36 cellular contexts compared by ENCODE assay signal in genomic region chr17:21300601-21301571, GRCh38. TPM values are rescaled to one million over a fixed set of nuclear protein-coding genes. Genes with fewer than 3 reads are reported as not detected.
A peak's percentile ranks its signal among the peaks of the same experiment; 100 is the strongest.
DNase-seq lines count a peak whose midpoint lies in the region; ATAC-seq, FAIRE-seq and TF ChIP-seq lines count a peak whose summit lies in the region.
"Had no signal": no experiment of that assay in that cellular context is flagged by ENCODE, and none has a peak within 500 bp of the region (broad histone marks: within the 10 kb centered on the region; RNA-seq: fewer than 3 reads in every experiment).

No MANE protein-coding gene starts in this region.

- no peak overlapping the region for H3K4me2 ChIP-seq in K562 (ENCODE audit: insufficient read depth, low read length)
- H3K4me2 ChIP-seq: neural progenitor cell had no signal

- TF ChIP-seq RAD21 in K562 (CRISPR knock-in tag; conservative IDR thresholded peaks at IDR 0.05 in 1 of 2, IDR thresholded peaks at IDR 0.05 in 1 of 2) = no peak

- no peaks in the 10 kb centered on the region for H3K79me2 ChIP-seq in K562 (ENCODE audit: control insufficient read depth, insufficient read depth, low read length)

- peaks cover 3% of the 10 kb centered on the region for H3K9me1 ChIP-seq in K562 (ENCODE audit: control insufficient read depth, insufficient read depth, low read length)

- TF ChIP-seq CTCF in K562 (IDR thresholded peaks at IDR 0.05 in 2 of 3, conservative IDR thresholded peaks at IDR 0.05 in 1 of 3; ENCODE audit: insufficient read depth in 2 of 3, low read depth in 1 of 3, low read length in 3 of 3) = no peak
- no peak for TF ChIP-seq CTCF in nephron progenitor cell (IDR thresholded peaks at IDR 0.05)
- TF ChIP-seq CTCF in body of pancreas (IDR thresholded peaks at IDR 0.05) = no peak

- no TSS peak for BruUV-seq in K562 (replicated peaks; lab: Mats Ljungman, UMichigan)

- TF ChIP-seq EP300 in K562 (IDR thresholded peaks at IDR 0.05; ENCODE audit: low read length) = no peak

- H2AFZ ChIP-seq in K562 (ENCODE audit: low read depth, low read length) = no peak overlapping the region
- H2AFZ ChIP-seq: GM23248, neural progenitor cell had no signal

- no peak for ATAC-seq in right cardiac atrium
- ATAC-seq in left ventricle myocardium superior = no peak
- ATAC-seq in K562 = no peak
- no peak for ATAC-seq in HG03045 (IDR thresholded peaks at IDR 0.05; ENCODE audit: unreplicated experiment)
- ATAC-seq in body of pancreas = no peak
- ATAC-seq: activated CD4-positive, alpha-beta T cell treated with anti-CD3 and anti-CD28 coated beads for 36 hours; activated CD8-positive, alpha-beta T cell treated with anti-CD3 and anti-CD28 coated beads for 36 hours; activated T-helper 17 cell treated with anti-CD3 and anti-CD28 coated beads, Interleukin-2, amount 50 U/mL, for 72 hours; right lobe of liver had no signal

- H3K4me3 Mint-ChIP-seq in nephron progenitor cell = no peak overlapping the region
- H3K4me3 Mint-ChIP-seq: activated CD4-positive, alpha-beta T cell treated with anti-CD3 and anti-CD28 coated beads for 36 hours; activated CD8-positive, alpha-beta T cell treated with anti-CD3 and anti-CD28 coated beads for 36 hours; activated T-helper 17 cell treated with anti-CD3 and anti-CD28 coated beads, Interleukin-2, amount 50 U/mL, for 72 hours; CD4-positive, alpha-beta T cell; HFFc6; memory B cell; neural progenitor cell had no signal

- no peaks in the 10 kb centered on the region for H3K27me3 ChIP-seq in right cardiac atrium (ENCODE audit: control insufficient read depth, insufficient read depth)
- no peaks in the 10 kb centered on the region for H3K27me3 ChIP-seq in K562 (ENCODE audit: control insufficient read depth in 2 of 2, insufficient read depth in 2 of 2, low read length in 2 of 2)
- no peaks in the 10 kb centered on the region for H3K27me3 ChIP-seq in body of pancreas
- H3K27me3 ChIP-seq: colonic mucosa, neural progenitor cell, right lobe of liver, stomach, tibial nerve had no signal

- H4K20me1 ChIP-seq in K562 (replicated peaks; ENCODE audit: control insufficient read depth, insufficient read depth, low read length) = peaks cover 7% of the 10 kb centered on the region; the same call in 1 of the 2 replicates

- no peaks in the 10 kb centered on the region for H3K4me1 Mint-ChIP-seq in nephron progenitor cell
- H3K4me1 Mint-ChIP-seq: activated CD4-positive, alpha-beta T cell treated with anti-CD3 and anti-CD28 coated beads for 36 hours; activated T-helper 17 cell treated with anti-CD3 and anti-CD28 coated beads, Interleukin-2, amount 50 U/mL, for 72 hours; memory B cell had no signal

- H3K4me3 ChIP-seq in right cardiac atrium (ENCODE audit: low read length) = no peak overlapping the region
- H3K4me3 ChIP-seq in K562 = no peak overlapping the region
- H3K4me3 ChIP-seq in body of pancreas = no peak overlapping the region
- H3K4me3 ChIP-seq: colonic mucosa, GM23248, neural progenitor cell, right lobe of liver, SJCRH30, stomach, tibial nerve had no signal

- peaks cover 16% of the 10 kb centered on the region; the same call in 2 of the 3 replicates for H3K36me3 ChIP-seq in K562 (ENCODE audit: control insufficient read depth, insufficient read depth, low read length)
- peaks cover 0 to 11% of the 10 kb centered on the region in 2 donors for H3K36me3 ChIP-seq in body of pancreas (replicated peaks in 1 of 2; ENCODE audit: insufficient read depth in 1 of 2, low read depth in 2 of 2)
- H3K36me3 ChIP-seq: neural progenitor cell had no signal

- H3K4me1 ChIP-seq in right cardiac atrium (ENCODE audit: control insufficient read depth, insufficient read depth, low read length) = peaks cover 3% of the 10 kb centered on the region
- H3K4me1 ChIP-seq in K562 (replicated peaks in 1 of 2; ENCODE audit: control insufficient read depth in 2 of 2, insufficient read depth in 2 of 2, low read length in 2 of 2) = peaks cover 0 to 28% of the 10 kb centered on the region in 2 experiments; a peak in 4 of 5 replicates
- peaks cover 6% of the 10 kb centered on the region for H3K4me1 ChIP-seq in body of pancreas
- H3K4me1 ChIP-seq: colonic mucosa, neural progenitor cell, right lobe of liver, SJCRH30 had no signal

- no peak for FAIRE-seq in K562 (lab: Jason Lieb, UNC)
- FAIRE-seq: D721Med, GM18507, GM19239 had no signal

- H3K27ac ChIP-seq in right cardiac atrium (ENCODE audit: low read length) = no peak overlapping the region
- H3K27ac ChIP-seq in K562 (ENCODE audit: extremely low read depth, low read depth, low read length) = no peak overlapping the region
- H3K27ac ChIP-seq in body of pancreas = no peak overlapping the region
- H3K27ac ChIP-seq: colonic mucosa, epithelial cell of prostate, GM23248, neural progenitor cell, right lobe of liver, SJCRH30, stomach, tibial nerve, VCaP had no signal

- DNase-seq in right cardiac atrium (peak; percentile 8 to 57 (median 46)), left ventricle myocardium superior (no peak), K562 (ENCODE audit: extremely low read depth in 1 of 4, low spot score in 3 of 4) (peak in 1 of 4 experiments; percentile 10), nephron progenitor cell (no peak), NCI-H226 (no peak), amygdala (lab: John Stamatoyannopoulos, UW) (no peak), body of pancreas (no peak)
- DNase-seq: activated CD4-positive, alpha-beta T cell treated with anti-CD3 and anti-CD28 coated beads for 36 hours; activated CD8-positive, alpha-beta memory T cell treated with anti-CD3 and anti-CD28 coated beads, Interleukin-2, amount 50 U/mL, for 48 hours; activated CD8-positive, alpha-beta T cell treated with anti-CD3 and anti-CD28 coated beads for 36 hours; activated naive CD4-positive, alpha-beta T cell treated with anti-CD3 and anti-CD28 coated beads, Interleukin-2, amount 50 U/mL, for 16 hours; CD4-positive, alpha-beta T cell; colonic mucosa; DND-41; effector CD4-positive, alpha-beta T cell; GM23248; HFFc6; Karpas-422; NCI-H1417 treated with DMSO at 0.1 percent for 48 hours; NCI-H2081; NCI-H526 treated with DMSO at 0.1 percent for 48 hours; SJCRH30; stimulated activated CD4-positive, alpha-beta T cell treated with anti-CD3 and anti-CD28 coated beads, Interleukin-2, amount 100 ng/mL, for 48 hours; stomach; T-helper 9 cell had no signal

- peaks cover 6% of the 10 kb centered on the region for H3K27me3 Mint-ChIP-seq in nephron progenitor cell (ENCODE audit: low read depth, poor library complexity)
- H3K27me3 Mint-ChIP-seq: activated CD4-positive, alpha-beta T cell treated with anti-CD3 and anti-CD28 coated beads for 36 hours; activated CD8-positive, alpha-beta T cell treated with anti-CD3 and anti-CD28 coated beads for 36 hours; activated T-helper 17 cell treated with anti-CD3 and anti-CD28 coated beads, Interleukin-2, amount 50 U/mL, for 72 hours; CD4-positive, alpha-beta T cell; memory B cell had no signal

- 73% methylated on average over 31 of the region's 31 CpGs for WGBS in right cardiac atrium
- WGBS in K562 (ENCODE audit: insufficient coverage, low coverage, missing lambda C conversion rate) = 44% methylated on average over 31 of the region's 31 CpGs
- WGBS in body of pancreas, 2 donors = 60 to 68% methylated on average over 31 of the region's 31 CpGs

- in situ Hi-C loops in K562 (cut with MboI) = no loop called here

- POLR2A ChIA-PET in K562 (lab: Yijun Ruan, JAX) = interaction anchor here (0.8 kb wide), 1 partner anchor 170 kb away, joined by 3 read pairs; no protein-coding TSS in a partner anchor

- no peak for TF ChIP-seq POLR2A in K562 (conservative IDR thresholded peaks at IDR 0.05)
- no peak for TF ChIP-seq POLR2A in body of pancreas (IDR thresholded peaks at IDR 0.05)

- H3K9me3 ChIP-seq in right cardiac atrium (ENCODE audit: control insufficient read depth, low read length) (no peaks in the 10 kb centered on the region), K562 (replicated peaks; ENCODE audit: control insufficient read depth, insufficient read depth, low read depth, low read length) (no peaks in the 10 kb centered on the region), body of pancreas (no peaks in the 10 kb centered on the region)
- H3K9me3 ChIP-seq: colonic mucosa, right lobe of liver, SJCRH30, stomach, tibial nerve had no signal

- peaks cover 24% of the 10 kb centered on the region for H3K36me3 Mint-ChIP-seq in nephron progenitor cell (ENCODE audit: low read depth)

- CTCF ChIA-PET in K562 (lab: Yijun Ruan, JAX; ENCODE audit: low intra/inter-chr PET ratio) = no interaction called here

- H3K9me3 Mint-ChIP-seq in nephron progenitor cell = peaks cover 63% of the 10 kb centered on the region
- H3K9me3 Mint-ChIP-seq: activated T-helper 17 cell treated with anti-CD3 and anti-CD28 coated beads, Interleukin-2, amount 50 U/mL, for 72 hours; CD4-positive, alpha-beta T cell; memory B cell had no signal

- no peak overlapping the region for H3K9ac ChIP-seq in K562 (ENCODE audit: insufficient read depth in 1 of 2, low read depth in 2 of 2, low read length in 2 of 2)
- H3K9ac ChIP-seq: GM23248, neural progenitor cell had no signal

- peak overlapping the region; percentile 15 for H3K27ac Mint-ChIP-seq in nephron progenitor cell
- H3K27ac Mint-ChIP-seq: activated CD4-positive, alpha-beta T cell treated with anti-CD3 and anti-CD28 coated beads for 36 hours; activated CD8-positive, alpha-beta T cell treated with anti-CD3 and anti-CD28 coated beads for 36 hours; activated T-helper 17 cell treated with anti-CD3 and anti-CD28 coated beads, Interleukin-2, amount 50 U/mL, for 72 hours; CD4-positive, alpha-beta T cell; memory B cell; neural progenitor cell had no signal

- intact Hi-C loops in right cardiac atrium (cut with DNase I) = loop anchor here in 1 of 4 donors (10.0 kb wide), 1 partner anchor 914 kb away; no protein-coding TSS in a partner anchor
- intact Hi-C loops in left ventricle myocardium superior (cut with micrococcal nuclease) = no loop called here
- intact Hi-C loops in K562 (cut with micrococcal nuclease) = no loop called here
- intact Hi-C loops in body of pancreas (cut with DNase I) = no loop called here

RNA-seq across cellular contexts. Expression of gene MAP2K3, which starts 16.4 kb away (rescaled TPM):
- 10 to 100 TPM; 29.6 to 61.2 (median 41.1) TPM for total RNA-seq in right cardiac atrium
- 36.8 TPM for polyA plus RNA-seq in right cardiac atrium
- 38.6 TPM for total RNA-seq in left ventricle myocardium superior
- total RNA-seq in K562 (2011; cell fraction: chromatin; rRNA removed; ENCODE audit: low replicate concordance) = 5.2 and 14.1 TPM in 2 replicates
- total RNA-seq in K562 (2011; cell fraction: nucleolus; rRNA removed) = 6.8 and 9.3 TPM in 2 replicates
- 7.1 and 7.6 TPM in 2 replicates for total RNA-seq in K562 (2011; cell fraction: nucleoplasm; rRNA removed)
- total RNA-seq in K562 (2014; rRNA removed) = 4.4 and 5.9 TPM in 2 replicates
- 2.2 and 2.5 TPM in 2 replicates for total RNA-seq in K562 (2014; rRNA removed; fragmentation: Illumina TruSeq; extraction: Trizol)
- 3.5 TPM in 2 replicates for total RNA-seq in K562 (2015; rRNA removed; fragmentation: Illumina TruSeq; extraction: Trizol)
- total RNA-seq in K562 (2021) = 14.8 and 16.1 TPM in 2 replicates
- polyA plus RNA-seq in K562 (2011; rRNA removed) = 2.8 and 3.5 TPM in 2 replicates
- 5.0 and 6.2 TPM in 2 replicates for polyA plus RNA-seq in K562 (2011; cell fraction: cytosol; rRNA removed)
- polyA plus RNA-seq in K562 (2011; cell fraction: nucleus; rRNA removed) = 5.1 and 5.9 TPM in 2 replicates
- 7.0 and 8.3 TPM in 2 replicates for polyA plus RNA-seq in K562 (2012)
- 10.3 and 12.5 TPM in 2 replicates for polyA plus RNA-seq in K562 (2014; fragmentation: Illumina TruSeq; extraction: Trizol)
- under 1 TPM; 0.18 to 0.38 TPM for polyA plus RNA-seq in K562 (2014; fragmentation: Nextera tagmentation; extraction: Ambion mirVana)
- polyA plus RNA-seq in K562 (2014; rRNA removed) = 8.0 and 8.8 TPM in 2 replicates
- 1.0 and 2.2 TPM in 2 replicates for polyA minus RNA-seq in K562 (2011; rRNA and poly(A)+ RNA removed)
- polyA minus RNA-seq in K562 (2011; cell fraction: cytosol; rRNA and poly(A)+ RNA removed) = 4.1 and 5.6 TPM in 2 replicates
- 2.8 and 3.0 TPM in 2 replicates for polyA minus RNA-seq in K562 (2011; cell fraction: nucleus; rRNA and poly(A)+ RNA removed)
- 10 to 100 TPM; 15.3 to 48.1 TPM for total RNA-seq in body of pancreas

RNA-seq across cellular contexts. Expression of gene NATD1, which starts 47.7 kb away (rescaled TPM):
- total RNA-seq in right cardiac atrium = 10 to 100 TPM in 3 of 4 donors, 1 to 10 TPM in 1; 8.1 to 15.7 (median 12.1) TPM
- 10.9 TPM for polyA plus RNA-seq in right cardiac atrium
- total RNA-seq in left ventricle myocardium superior = 22.1 TPM
- 1.9 and 6.9 TPM in 2 replicates for total RNA-seq in K562 (2011; cell fraction: chromatin; rRNA removed; ENCODE audit: low replicate concordance)
- 5.3 and 5.5 TPM in 2 replicates for total RNA-seq in K562 (2011; cell fraction: nucleolus; rRNA removed)
- 3.2 and 3.4 TPM in 2 replicates for total RNA-seq in K562 (2011; cell fraction: nucleoplasm; rRNA removed)
- total RNA-seq in K562 (2014; rRNA removed) = 2.3 and 2.9 TPM in 2 replicates
- total RNA-seq in K562 (2014; rRNA removed; fragmentation: Illumina TruSeq; extraction: Trizol) = 0.55 and 0.61 TPM in 2 replicates
- 0.65 and 0.72 TPM in 2 replicates for total RNA-seq in K562 (2015; rRNA removed; fragmentation: Illumina TruSeq; extraction: Trizol)
- total RNA-seq in K562 (2021) = 5.4 TPM in 2 replicates
- polyA plus RNA-seq in K562 (2011; rRNA removed) = 1.6 and 2.3 TPM in 2 replicates
- 3.1 and 4.2 TPM in 2 replicates for polyA plus RNA-seq in K562 (2011; cell fraction: cytosol; rRNA removed)
- polyA plus RNA-seq in K562 (2011; cell fraction: nucleus; rRNA removed) = 1.5 and 2.5 TPM in 2 replicates
- 2.5 and 8.0 TPM in 2 replicates for polyA plus RNA-seq in K562 (2012)
- polyA plus RNA-seq in K562 (2014; fragmentation: Illumina TruSeq; extraction: Trizol) = 3.7 and 4.5 TPM in 2 replicates
- under 1 TPM; 0.24 to 0.52 TPM for polyA plus RNA-seq in K562 (2014; fragmentation: Nextera tagmentation; extraction: Ambion mirVana)
- 3.7 and 4.2 TPM in 2 replicates for polyA plus RNA-seq in K562 (2014; rRNA removed)
- 0.90 and 1.3 TPM in 2 replicates for polyA minus RNA-seq in K562 (2011; rRNA and poly(A)+ RNA removed)
- polyA minus RNA-seq in K562 (2011; cell fraction: cytosol; rRNA and poly(A)+ RNA removed) = 1.9 and 3.1 TPM in 2 replicates
- polyA minus RNA-seq in K562 (2011; cell fraction: nucleus; rRNA and poly(A)+ RNA removed) = 2.3 and 2.9 TPM in 2 replicates
- 1 to 10 TPM; 2.6 to 7.0 TPM for total RNA-seq in body of pancreas

Comparison
In these comparisons a context has a peak if more than half of its experiments do, and no peak if none do; other contexts are left out.
1. DNase-seq: peak in right cardiac atrium (3 of 3); none in left ventricle myocardium superior (single experiment), nephron progenitor cell (single experiment), NCI-H226 (single experiment), amygdala (0 of 56) and body of pancreas (0 of 4).